ENCODE assay signal across 13 cellular contexts in genomic region chr17:35541434-35541833, GRCh38. TPM values are rescaled to one million over a fixed set of nuclear protein-coding genes. Genes with fewer than 3 reads are reported as not detected.
DNase-seq lines count a peak whose midpoint lies in the region; TF ChIP-seq lines count a peak whose summit lies in the region.
"Had no signal": no experiment of that assay in that cellular context is flagged by ENCODE, and none has a peak within 500 bp of the region (broad histone marks: within the 10 kb centered on the region; RNA-seq: fewer than 3 reads in every experiment).

No MANE protein-coding gene starts in this region.

- peak overlapping the region; percentile 98 for H3K27ac Mint-ChIP-seq in activated naive CD4-positive, alpha-beta T cell treated with anti-CD3 and anti-CD28 coated beads for 36 hours
- H3K27ac Mint-ChIP-seq: GM23338 had no signal

- TF ChIP-seq CTCF in fibroblast of villous mesenchyme (IDR thresholded peaks at IDR 0.05; ENCODE audit: insufficient read depth, low read depth, low read length), result no peak
- TF ChIP-seq CTCF in testis (IDR thresholded peaks at IDR 0.05), result no peak

- CTCF ChIA-PET in activated naive CD4-positive, alpha-beta T cell treated with anti-CD3 and anti-CD28 coated beads for 36 hours (lab: Charles Lee), result interaction anchor here (0.7 to 4.1 kb wide), 6 partner anchors 7 to 229 kb away, joined by 3 to 21 read pairs (median 4); no protein-coding TSS in a partner anchor

- H3K36me3 Mint-ChIP-seq in activated naive CD4-positive, alpha-beta T cell treated with anti-CD3 and anti-CD28 coated beads for 36 hours (ENCODE audit: low read depth), result peaks cover 10% of the 10 kb centered on the region

- peaks cover 49% of the 10 kb centered on the region for H3K4me1 Mint-ChIP-seq in activated naive CD4-positive, alpha-beta T cell treated with anti-CD3 and anti-CD28 coated beads for 36 hours (ENCODE audit: low read depth)
- H3K4me1 Mint-ChIP-seq: GM23338 had no signal

- peaks cover 18% of the 10 kb centered on the region for H3K4me1 ChIP-seq in testis
- H3K4me1 ChIP-seq: parathyroid adenoma had no signal

- 70 to 75% methylated on average over 1 of the region's 1 CpG for WGBS in testis, 2 donors

- no peaks in the 10 kb centered on the region for H3K36me3 ChIP-seq in SK-N-MC (ENCODE audit: insufficient read depth, low read length)
- no peaks in the 10 kb centered on the region for H3K36me3 ChIP-seq in testis (ENCODE audit: low read depth, missing control alignments)

- H3K4me3 Mint-ChIP-seq in activated naive CD4-positive, alpha-beta T cell treated with anti-CD3 and anti-CD28 coated beads for 36 hours, result peak overlapping the region; percentile 56
- H3K4me3 Mint-ChIP-seq: GM23338 had no signal

- H3K27me3 Mint-ChIP-seq in activated naive CD4-positive, alpha-beta T cell treated with anti-CD3 and anti-CD28 coated beads for 36 hours (ENCODE audit: low read depth), result no peaks in the 10 kb centered on the region

- peak overlapping the region; percentile 58 for H3K9ac ChIP-seq in SK-N-MC (ENCODE audit: insufficient read length)
- H3K9ac ChIP-seq: parathyroid adenoma had no signal

- H3K27ac ChIP-seq in SK-N-MC (peak overlapping the region; percentile 42; the same call in 1 of the 2 replicates), testis (peak overlapping the region; percentile 39)
- H3K27ac ChIP-seq: parathyroid adenoma had no signal

- peak overlapping the region; percentile 57; the same call in 1 of the 2 replicates for H3K4me3 ChIP-seq in SK-N-MC
- peak overlapping the region; percentile 46 for H3K4me3 ChIP-seq in fibroblast of villous mesenchyme (ENCODE audit: low read depth, low read length)
- no peak overlapping the region for H3K4me3 ChIP-seq in testis
- H3K4me3 ChIP-seq: GM23338 had no signal

- intact Hi-C loops in activated naive CD4-positive, alpha-beta T cell treated with anti-CD3 and anti-CD28 coated beads for 36 hours (cut with micrococcal nuclease), result no loop called here
- intact Hi-C loops in testis (cut with DNase I; ENCODE audit: low total_unique reads), result no loop called here
- intact Hi-C loops in head of caudate nucleus (cut with DNase I), result no loop called here

- no peak for TF ChIP-seq POLR2A in testis (IDR thresholded peaks at IDR 0.05)

- no peaks in the 10 kb centered on the region for H3K9me3 Mint-ChIP-seq in activated naive CD4-positive, alpha-beta T cell treated with anti-CD3 and anti-CD28 coated beads for 36 hours
- H3K9me3 Mint-ChIP-seq: GM23338 had no signal

- H3K9me3 ChIP-seq in SK-N-MC (ENCODE audit: low read depth, low read length), result no peaks in the 10 kb centered on the region
- H3K9me3 ChIP-seq in testis, result no peaks in the 10 kb centered on the region

- no peak for DNase-seq in activated naive CD4-positive, alpha-beta T cell treated with anti-CD3 and anti-CD28 coated beads for 36 hours
- DNase-seq in activated naive CD4-positive, alpha-beta T cell treated with Interleukin-2 at 50 U/mL for 16 hours, result no peak
- DNase-seq in SK-N-MC (ENCODE audit: low read depth, low spot score) (no peak), fibroblast of villous mesenchyme (ENCODE audit: low read depth) (no peak), testis (no peak), COLO829 (ENCODE audit: low spot score) (no peak), head of caudate nucleus (no peak), NCI-H2171 (lab: John Stamatoyannopoulos, UW) (no peak)

- no peaks in the 10 kb centered on the region for H3K27me3 ChIP-seq in testis

RNA-seq across cellular contexts. Expression of gene SLFN12L, which starts 4.0 kb away (rescaled TPM):
- 10 to 100 TPM; 23.5 to 25.2 TPM for total RNA-seq in activated naive CD4-positive, alpha-beta T cell treated with anti-CD3 and anti-CD28 coated beads for 36 hours
- not detected in 2 replicates for total RNA-seq in fibroblast of villous mesenchyme
- 1 to 10 TPM; 1.0 to 1.4 TPM for total RNA-seq in testis
- polyA plus RNA-seq in testis (ENCODE audit: insufficient read depth, low read depth, low replicate concordance), result 0.69 TPM
- total RNA-seq: glomerular endothelial cell, GM23338, NCI-H460 had no signal
- polyA plus RNA-seq: GM23338 had no signal

RNA-seq across cellular contexts. Expression of gene SLFN14, which starts 19.2 kb away (rescaled TPM):
- total RNA-seq in activated naive CD4-positive, alpha-beta T cell treated with anti-CD3 and anti-CD28 coated beads for 36 hours, result not detected
- not detected in 2 replicates for total RNA-seq in fibroblast of villous mesenchyme
- under 1 TPM; 0.37 to 0.55 TPM for total RNA-seq in testis
- polyA plus RNA-seq in testis (ENCODE audit: insufficient read depth, low read depth, low replicate concordance), result 0.30 TPM
- total RNA-seq: astrocyte, NCI-H460 had no signal
- polyA plus RNA-seq: GM23338 had no signal

RNA-seq across cellular contexts. Expression of gene PEX12, which starts 36.9 kb away (rescaled TPM):
- 1 to 10 TPM; 6.2 to 6.5 TPM for total RNA-seq in activated naive CD4-positive, alpha-beta T cell treated with anti-CD3 and anti-CD28 coated beads for 36 hours
- total RNA-seq in fibroblast of villous mesenchyme (6.4 and 7.3 TPM in 2 replicates), testis (10 to 100 TPM; 13.6 to 17.3 TPM)
- polyA plus RNA-seq in testis (ENCODE audit: insufficient read depth, low read depth, low replicate concordance), result 15.1 TPM

RNA-seq across cellular contexts. Expression of gene AP2B1, which starts 45.7 kb away (rescaled TPM):
- 100 to 1,000 TPM; 158 to 172 TPM for total RNA-seq in activated naive CD4-positive, alpha-beta T cell treated with anti-CD3 and anti-CD28 coated beads for 36 hours
- total RNA-seq in fibroblast of villous mesenchyme (86.7 and 97.6 TPM in 2 replicates), testis (100 to 1,000 TPM; 132 to 147 TPM)
- 310 TPM for polyA plus RNA-seq in testis (ENCODE audit: insufficient read depth, low read depth, low replicate concordance)

Comparison
In these comparisons a context has a peak if more than half of its experiments do, and no peak if none do; other contexts are left out.
1. H3K4me3 ChIP-seq: peak in SK-N-MC (single experiment) and fibroblast of villous mesenchyme (single experiment); none in testis (0 of 2).
2. RNA of gene SLFN12L, which starts 4.0 kb away (total RNA-seq): 23.5 to 25.2 TPM in activated naive CD4-positive, alpha-beta T cell treated with anti-CD3 and anti-CD28 coated beads for 36 hours; 1.0 to 1.4 TPM in testis and not detected in fibroblast of villous mesenchyme; every median in the first group is over 10 times any median in the second.